Comparison of ENCODE assay signal across 1 cellular context in the genomic region with DNA sequence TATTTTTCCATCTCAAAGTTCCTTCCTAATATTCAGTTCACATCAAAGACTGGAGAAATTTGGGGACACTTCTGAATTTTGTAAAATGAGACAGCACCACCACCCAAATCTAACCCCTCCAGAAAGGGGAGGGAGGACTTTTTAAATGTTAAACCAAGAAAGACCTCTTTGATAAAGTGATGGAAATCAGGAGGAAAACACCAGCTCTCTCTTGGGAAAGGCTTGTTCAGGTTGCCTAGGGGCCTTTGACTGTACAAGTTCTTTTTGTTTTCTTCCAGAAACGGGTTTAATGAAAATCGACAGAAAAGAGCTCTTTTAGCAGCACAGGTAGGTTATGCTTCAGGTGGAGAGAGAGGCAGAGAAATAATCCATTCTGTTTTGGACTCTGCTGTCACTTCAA.
TF ChIP-seq lines count a peak whose summit lies in the region.

No MANE protein-coding gene starts in this region.

TF ChIP-seq in H1, 55 proteins besides CTCF, POLR2A, EP300 and RAD21:
- TF ChIP-seq EZH2 (IDR thresholded peaks at IDR 0.05; ENCODE audit: low read depth, low read length, severe bottlenecking) = no peak
- no peak for TF ChIP-seq SIX5 (IDR thresholded peaks at IDR 0.05; ENCODE audit: low read depth, low read length)
- no peak for TF ChIP-seq TAF1 (IDR thresholded peaks at IDR 0.05; ENCODE audit: low read depth, low read length)
- TF ChIP-seq CBX5 (IDR thresholded peaks at IDR 0.05; ENCODE audit: low read depth, low read length) = no peak
- no peak for TF ChIP-seq CHD2 (IDR thresholded peaks at IDR 0.05; ENCODE audit: low read length)
- TF ChIP-seq GABPA (IDR thresholded peaks at IDR 0.05; ENCODE audit: borderline replicate concordance, insufficient read depth, low read length) = no peak
- no peak for TF ChIP-seq SP1 (IDR thresholded peaks at IDR 0.05; ENCODE audit: low read depth, low read length)
- TF ChIP-seq NRF1 (IDR thresholded peaks at IDR 0.05; ENCODE audit: low read depth, low read length) = no peak
- TF ChIP-seq TEAD4 (IDR thresholded peaks at IDR 0.05; ENCODE audit: low read depth, low read length) = no peak
- TF ChIP-seq SUZ12 (IDR thresholded peaks at IDR 0.05; ENCODE audit: low read length) = no peak
- TF ChIP-seq RNF2 (IDR thresholded peaks at IDR 0.05; ENCODE audit: borderline replicate concordance, low read depth, low read length, missing control alignments, poor library complexity, severe bottlenecking) = no peak
- TF ChIP-seq, protein P1, sequence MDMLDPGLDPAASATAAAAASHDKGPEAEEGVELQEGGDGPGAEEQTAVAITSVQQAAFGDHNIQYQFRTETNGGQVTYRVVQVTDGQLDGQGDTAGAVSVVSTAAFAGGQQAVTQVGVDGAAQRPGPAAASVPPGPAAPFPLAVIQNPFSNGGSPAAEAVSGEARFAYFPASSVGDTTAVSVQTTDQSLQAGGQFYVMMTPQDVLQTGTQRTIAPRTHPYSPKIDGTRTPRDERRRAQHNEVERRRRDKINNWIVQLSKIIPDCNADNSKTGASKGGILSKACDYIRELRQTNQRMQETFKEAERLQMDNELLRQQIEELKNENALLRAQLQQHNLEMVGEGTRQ (IDR thresholded peaks at IDR 0.05; ENCODE audit: low read length) = no peak
- TF ChIP-seq, protein P2, sequence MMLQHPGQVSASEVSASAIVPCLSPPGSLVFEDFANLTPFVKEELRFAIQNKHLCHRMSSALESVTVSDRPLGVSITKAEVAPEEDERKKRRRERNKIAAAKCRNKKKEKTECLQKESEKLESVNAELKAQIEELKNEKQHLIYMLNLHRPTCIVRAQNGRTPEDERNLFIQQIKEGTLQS (IDR thresholded peaks at IDR 0.05; ENCODE audit: insufficient read depth, low read depth, low read length) = no peak
